Comparison of ENCODE assay signal across 27 cellular contexts in genomic region chr13:47757681-47758080, GRCh38.
DNase-seq lines count a peak whose midpoint lies in the region; ATAC-seq and TF ChIP-seq lines count a peak whose summit lies in the region.
"Had no signal": no experiment of that assay in that cellular context is flagged by ENCODE, and none has a peak within 500 bp of the region (broad histone marks: within the 10 kb centered on the region; RNA-seq: fewer than 3 reads in every experiment).

No MANE protein-coding gene starts in this region.

- DNase-seq in fibroblast of mammary gland (ENCODE audit: low read depth) (peak; percentile 44), omental fat pad (ENCODE audit: low spot score) (no peak), NCI-H1092 treated with DMSO at 0.1 percent for 48 hours (lab: John Stamatoyannopoulos, UW) (no peak), mesenteric fat pad (ENCODE audit: low spot score) (no peak)
- DNase-seq: 8988T; ACHN; AML-193; BE2C; C1 segment of cervical spinal cord; Caco-2; Calu3; CD4-positive, alpha-beta memory T cell; CD4-positive, alpha-beta T cell; CD4-positive, CD25-positive, alpha-beta regulatory T cell; CD8-positive, alpha-beta memory T cell; CD8-positive, alpha-beta T cell; COR-L47; DMS 273 treated with DMSO at 0.1 percent for 48 hours; DMS153; DMS53; DMS79; DMS79 treated with DMSO at 0.1 percent for 48 hours; DND-41; EL had no signal

- ATAC-seq in omental fat pad (ENCODE audit: low FRiP score), result peak; percentile 94
- ATAC-seq: A549; CD8-positive, alpha-beta T cell had no signal

- no peak overlapping the region for H3K4me3 ChIP-seq in fibroblast of mammary gland (ENCODE audit: control insufficient read depth, low read depth, low read length)
- H3K4me3 ChIP-seq: A549; BLaER1; BLaER1 treated with 17β-estradiol and CSF1 and Interleukin-3, amounts not matched to agents 10 nM and 100 nM had no signal

- no peak for TF ChIP-seq CTCF in fibroblast of mammary gland (conservative IDR thresholded peaks at IDR 0.05; ENCODE audit: control insufficient read depth, insufficient read depth, low read depth, low read length)
- no peak for TF ChIP-seq CTCF in omental fat pad (IDR thresholded peaks at IDR 0.05)
